In genomic region chr16:14483819-14484385, GRCh38 we compare ENCODE assay signal across 28 cellular contexts.
"Had no signal": no experiment of that assay in that cellular context is flagged by ENCODE, and none has a peak within 500 bp of the region (broad histone marks: within the 10 kb centered on the region; RNA-seq: fewer than 3 reads in every experiment).

No MANE protein-coding gene starts in this region.

- DNase-seq: activated CD4-positive, alpha-beta memory T cell treated with anti-CD3 and anti-CD28 coated beads, Interleukin-2, amount 10 ng/mL, durations not matched to agents 7 days and 5 days; activated CD4-positive, alpha-beta T cell treated with anti-CD3 and anti-CD28 coated beads, Interleukin-2, amount 10 ng/mL, durations not matched to agents 24 days and 14 days; activated CD4-positive, CD25-positive, alpha-beta regulatory T cell treated with anti-CD3 and anti-CD28 coated beads, Interleukin-2, amount 50 U/mL, for 72 hours; activated naive CD4-positive, alpha-beta T cell; activated T-cell treated with anti-CD3 and anti-CD28 coated beads, Interleukin-2, amount 50 U/mL, for 48 hours; anterior cingulate cortex; endodermal cell; foreskin melanocyte; left lung; lower lobe of right lung; mesendoderm; natural killer cell; stimulated activated CD4-positive, alpha-beta T cell treated with anti-CD3 and anti-CD28 coated beads, Interleukin-15, amount 100 ng/mL, for 24 hours; stimulated activated CD4-positive, alpha-beta T cell treated with anti-CD3 and anti-CD28 coated beads, Interleukin-2, amount 100 ng/mL, for 24 hours; stimulated activated naive CD4-positive, alpha-beta T cell treated with Interleukin-2 at 50 U/mL for 16 hours; T-helper 17 cell; T1000; testis; transverse colon had no signal

- ATAC-seq: activated naive CD4-positive, alpha-beta T cell treated with anti-CD3 and anti-CD28 coated beads, Interleukin-2, amount 50 U/mL, for 72 hours; esophagus mucosa; left lung; lower lobe of right lung; natural killer cell; T-helper 17 cell had no signal

- H3K4me3 Mint-ChIP-seq: activated CD4-positive, alpha-beta memory T cell treated with anti-CD3 and anti-CD28 coated beads, Interleukin-2, amount 10 ng/mL, durations not matched to agents 7 days and 5 days; activated CD4-positive, alpha-beta T cell treated with anti-CD3 and anti-CD28 coated beads, Interleukin-2, amount 10 ng/mL, durations not matched to agents 24 days and 14 days; central memory CD8-positive, alpha-beta T cell; dendritic cell treated with granulocyte-macrophage colony-stimulating factor and Interleukin-4, amounts not matched to agents 40 ng/mL and 50 ng/mL, for 4 days; endodermal cell; natural killer cell; T-helper 17 cell had no signal

- H3K27me3 ChIP-seq: left lung, testis, transverse colon had no signal

- H3K4me3 ChIP-seq: left lung, lower lobe of right lung, testis, transverse colon had no signal

- H3K9me3 ChIP-seq: lower lobe of right lung, testis, transverse colon had no signal

- H3K27me3 Mint-ChIP-seq: activated CD4-positive, alpha-beta memory T cell treated with anti-CD3 and anti-CD28 coated beads, Interleukin-2, amount 10 ng/mL, durations not matched to agents 7 days and 5 days; activated CD4-positive, alpha-beta T cell treated with anti-CD3 and anti-CD28 coated beads, Interleukin-2, amount 10 ng/mL, durations not matched to agents 24 days and 14 days; central memory CD8-positive, alpha-beta T cell; dendritic cell treated with granulocyte-macrophage colony-stimulating factor and Interleukin-4, amounts not matched to agents 40 ng/mL and 50 ng/mL, for 4 days; progenitor cell of endocrine pancreas; T-helper 17 cell had no signal

- H3K9me3 Mint-ChIP-seq: activated CD4-positive, alpha-beta memory T cell treated with anti-CD3 and anti-CD28 coated beads, Interleukin-2, amount 10 ng/mL, durations not matched to agents 7 days and 5 days; activated CD4-positive, alpha-beta T cell treated with anti-CD3 and anti-CD28 coated beads, Interleukin-2, amount 10 ng/mL, durations not matched to agents 24 days and 14 days; activated naive CD4-positive, alpha-beta T cell treated with anti-CD3 and anti-CD28 coated beads, Interleukin-2, amount 50 U/mL, for 72 hours; central memory CD8-positive, alpha-beta T cell; natural killer cell had no signal

- FAIRE-seq: bronchial epithelial cell, islet of Langerhans, urothelium cell line had no signal

- H3K27ac ChIP-seq: left lung, lower lobe of right lung, transverse colon had no signal

- H3K27ac Mint-ChIP-seq: activated CD4-positive, alpha-beta memory T cell treated with anti-CD3 and anti-CD28 coated beads, Interleukin-2, amount 10 ng/mL, durations not matched to agents 7 days and 5 days; activated CD4-positive, alpha-beta T cell treated with anti-CD3 and anti-CD28 coated beads, Interleukin-2, amount 10 ng/mL, durations not matched to agents 24 days and 14 days; activated naive CD4-positive, alpha-beta T cell treated with anti-CD3 and anti-CD28 coated beads, Interleukin-2, amount 50 U/mL, for 72 hours; activated T-helper 2 cell treated with anti-CD3 and anti-CD28 coated beads, Interferon-gamma antibody, Interleukin-2, Interleukin-4, amounts not matched to agents 10 μg/mL and 5 μg/mL and 100 μg/mL, durations not matched to agents 14 hours and 24 hours and 36 hours; dendritic cell treated with granulocyte-macrophage colony-stimulating factor and Interleukin-4, amounts not matched to agents 40 ng/mL and 50 ng/mL, for 4 days; endodermal cell; natural killer cell; progenitor cell of endocrine pancreas; T-helper 17 cell had no signal
